Comparison of ENCODE assay signal across 24 cellular contexts in genomic region chr22:44783581-44783980, GRCh38. TPM values are rescaled to one million over a fixed set of nuclear protein-coding genes. Genes with fewer than 3 reads are reported as not detected.
"Had no signal": no experiment of that assay in that cellular context is flagged by ENCODE, and none has a peak within 500 bp of the region (broad histone marks: within the 10 kb centered on the region; RNA-seq: fewer than 3 reads in every experiment).

No MANE protein-coding gene starts in this region.

- H3K27ac ChIP-seq: body of pancreas, cardiac muscle cell, esophagus muscularis mucosa, sigmoid colon, testis, upper lobe of left lung, WERI-Rb-1 had no signal

- H3K36me3 Mint-ChIP-seq: activated naive CD4-positive, alpha-beta T cell treated with anti-CD3 and anti-CD28 coated beads, Interleukin-2, amount 50 U/mL, for 24 hours had no signal

- ATAC-seq: activated CD8-positive, alpha-beta T cell treated with anti-CD3 and anti-CD28 coated beads, Interleukin-2, amount 10 ng/mL, durations not matched to agents 7 days and 5 days; body of pancreas had no signal

- H3K9me3 Mint-ChIP-seq: activated naive CD4-positive, alpha-beta T cell treated with anti-CD3 and anti-CD28 coated beads, Interleukin-2, amount 50 U/mL, for 24 hours; activated T-helper 1 cell treated with anti-CD3 and anti-CD28 coated beads, Interleukin-12 subunit alpha, Interleukin-12 subunit beta, Interleukin-2, Interleukin-4 antibody, amounts not matched to agents 30 ng/mL and 10 ng/mL and 1 ng/mL, durations not matched to agents 14 hours and 24 hours and 36 hours; dendritic cell treated with granulocyte-macrophage colony-stimulating factor and Interleukin-4, amounts not matched to agents 40 ng/mL and 50 ng/mL, for 4 days; neural crest cell had no signal

- DNase-seq: activated CD4-positive, alpha-beta T cell treated with anti-CD3 and anti-CD28 coated beads for 1 hour; activated CD4-positive, alpha-beta T cell treated with anti-CD3 and anti-CD28 coated beads, Interleukin-2, amount 50 U/mL, for 1 hour; activated CD8-positive, alpha-beta T cell treated with anti-CD3 and anti-CD28 coated beads, Interleukin-2, amount 10 ng/mL, durations not matched to agents 7 days and 5 days; activated gamma-delta T cell; anterior cingulate cortex; body of pancreas; effector memory CD4-positive, alpha-beta T cell; head of caudate nucleus; hypothalamus; retina; sigmoid colon; stimulated activated CD4-positive, alpha-beta T cell treated with anti-CD3 and anti-CD28 coated beads, Interleukin-4, amount 100 ng/mL, for 1 hour; stimulated activated naive CD4-positive, alpha-beta T cell; testis; upper lobe of left lung; WERI-Rb-1 had no signal

- FAIRE-seq: endothelial cell of umbilical vein, frontal cortex had no signal

- H3K4me3 ChIP-seq: body of pancreas, cardiac muscle cell, esophagus muscularis mucosa, sigmoid colon, testis, upper lobe of left lung had no signal

- H3K27me3 Mint-ChIP-seq: dendritic cell treated with granulocyte-macrophage colony-stimulating factor and Interleukin-4, amounts not matched to agents 40 ng/mL and 50 ng/mL, for 4 days had no signal

- H3K4me1 Mint-ChIP-seq: activated naive CD4-positive, alpha-beta T cell treated with anti-CD3 and anti-CD28 coated beads, Interleukin-2, amount 50 U/mL, for 24 hours; neural crest cell had no signal

- H3K4me1 ChIP-seq: body of pancreas, esophagus muscularis mucosa, sigmoid colon, testis, upper lobe of left lung had no signal

- H3K27me3 ChIP-seq: body of pancreas, cardiac muscle cell, testis, upper lobe of left lung had no signal

- H3K9me3 ChIP-seq: body of pancreas, sigmoid colon, testis, upper lobe of left lung had no signal

- H3K4me3 Mint-ChIP-seq: activated CD8-positive, alpha-beta T cell treated with anti-CD3 and anti-CD28 coated beads, Interleukin-2, amount 10 ng/mL, durations not matched to agents 7 days and 5 days; activated naive CD4-positive, alpha-beta T cell treated with anti-CD3 and anti-CD28 coated beads, Interleukin-2, amount 50 U/mL, for 24 hours; activated T-helper 1 cell treated with anti-CD3 and anti-CD28 coated beads, Interleukin-12 subunit alpha, Interleukin-12 subunit beta, Interleukin-2, Interleukin-4 antibody, amounts not matched to agents 30 ng/mL and 10 ng/mL and 1 ng/mL, durations not matched to agents 14 hours and 24 hours and 36 hours; dendritic cell treated with granulocyte-macrophage colony-stimulating factor and Interleukin-4, amounts not matched to agents 40 ng/mL and 50 ng/mL, for 4 days; neural crest cell had no signal

- H3K36me3 ChIP-seq: cardiac muscle cell, esophagus muscularis mucosa, sigmoid colon, upper lobe of left lung, WERI-Rb-1 had no signal

- H3K27ac Mint-ChIP-seq: activated CD8-positive, alpha-beta T cell treated with anti-CD3 and anti-CD28 coated beads, Interleukin-2, amount 10 ng/mL, durations not matched to agents 7 days and 5 days; activated naive CD4-positive, alpha-beta T cell treated with anti-CD3 and anti-CD28 coated beads, Interleukin-2, amount 50 U/mL, for 24 hours; activated T-helper 1 cell treated with anti-CD3 and anti-CD28 coated beads, Interleukin-12 subunit alpha, Interleukin-12 subunit beta, Interleukin-2, Interleukin-4 antibody, amounts not matched to agents 30 ng/mL and 10 ng/mL and 1 ng/mL, durations not matched to agents 14 hours and 24 hours and 36 hours; dendritic cell treated with granulocyte-macrophage colony-stimulating factor and Interleukin-4, amounts not matched to agents 40 ng/mL and 50 ng/mL, for 4 days had no signal

RNA-seq across cellular contexts. Expression of gene ARHGAP8, which starts 31.2 kb away (rescaled TPM):
- total RNA-seq: endothelial cell of umbilical vein had no signal
- polyA plus RNA-seq: endothelial cell of umbilical vein had no signal
